Comparison of ENCODE assay signal across 29 cellular contexts in the genomic region with DNA sequence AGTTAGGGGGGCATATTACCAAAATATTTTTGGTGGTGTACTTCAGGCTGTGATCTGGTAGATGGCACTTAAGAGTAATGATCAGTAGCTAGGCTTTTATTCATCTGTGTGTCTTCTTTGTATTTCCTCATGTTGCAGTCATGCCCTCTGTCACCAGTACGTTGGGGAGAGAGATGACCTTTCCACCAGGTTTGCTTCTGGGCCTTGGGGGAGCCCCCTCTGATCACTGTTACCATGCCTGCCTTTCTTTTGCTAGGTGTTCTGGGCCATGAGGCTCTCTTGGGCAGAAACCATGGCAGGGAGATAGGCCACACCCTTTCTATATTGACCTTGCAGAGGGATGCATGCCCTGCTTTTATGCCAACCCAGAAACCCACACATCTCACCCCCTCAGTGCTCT.
"Had no signal": no experiment of that assay in that cellular context is flagged by ENCODE, and none has a peak within 500 bp of the region (broad histone marks: within the 10 kb centered on the region; RNA-seq: fewer than 3 reads in every experiment).

No MANE protein-coding gene starts in this region.

- FAIRE-seq: endometrium, frontal cortex had no signal

- H3K36me3 ChIP-seq: ascending aorta, breast epithelium, cardiac muscle cell, colonic mucosa had no signal

- H3K27me3 ChIP-seq: ascending aorta, breast epithelium, cardiac muscle cell, colonic mucosa had no signal

- DNase-seq: activated CD4-positive, alpha-beta memory T cell treated with anti-CD3 and anti-CD28 coated beads for 36 hours; activated CD4-positive, alpha-beta T cell treated with anti-CD3 and anti-CD28 coated beads for 36 hours; activated CD4-positive, alpha-beta T cell treated with anti-CD3 and anti-CD28 coated beads, Interleukin-2, amount 10 ng/mL, durations not matched to agents 24 days and 14 days; activated CD4-positive, CD25-positive, alpha-beta regulatory T cell; activated CD4-positive, CD25-positive, alpha-beta regulatory T cell treated with anti-CD3 and anti-CD28 coated beads, Interleukin-2, amount 50 U/mL, for 72 hours; activated CD8-positive, alpha-beta memory T cell treated with anti-CD3 and anti-CD28 coated beads for 24 hours; activated effector memory CD4-positive, alpha-beta T cell treated with Interleukin-2 at 50 U/mL for 16 hours; activated gamma-delta T cell treated with Interleukin-2 at 50 U/mL for 16 hours; activated naive CD4-positive, alpha-beta T cell treated with anti-CD3 and anti-CD28 coated beads, Interleukin-2, amount 50 U/mL, for 16 hours; activated naive CD4-positive, alpha-beta T cell treated with Interleukin-2 at 50 U/mL for 16 hours; activated T-cell treated with anti-CD3 and anti-CD28 coated beads, Interleukin-2, amount 50 U/mL, for 4 hours; central memory CD4-positive, alpha-beta T cell; cerebellar nuclear complex; colonic mucosa; effector CD8-positive, alpha-beta T cell; foreskin fibroblast; head of caudate nucleus; T-helper 1 cell; T-helper 17 cell had no signal

- ATAC-seq: activated CD4-positive, alpha-beta T cell treated with anti-CD3 and anti-CD28 coated beads for 36 hours; activated T-cell treated with anti-CD3 and anti-CD28 coated beads, Interleukin-2, amount 50 U/mL, for 4 hours; activated T-helper 17 cell treated with anti-CD3 and anti-CD28 coated beads, Interleukin-2, amount 50 U/mL, for 72 hours; esophagus mucosa; T-helper 17 cell had no signal

- H3K4me3 ChIP-seq: ascending aorta, breast epithelium, cardiac muscle cell, colonic mucosa had no signal

- H3K4me1 ChIP-seq: breast epithelium, colonic mucosa had no signal

- H3K27me3 Mint-ChIP-seq: activated CD4-positive, alpha-beta memory T cell treated with anti-CD3 and anti-CD28 coated beads for 36 hours; activated CD4-positive, alpha-beta T cell treated with anti-CD3 and anti-CD28 coated beads for 36 hours; activated CD4-positive, alpha-beta T cell treated with anti-CD3 and anti-CD28 coated beads, Interleukin-2, amount 10 ng/mL, durations not matched to agents 24 days and 14 days; activated naive CD8-positive, alpha-beta T cell; activated T-helper 17 cell treated with anti-CD3 and anti-CD28 coated beads, Interleukin-2, amount 50 U/mL, for 72 hours; brain; T-helper 17 cell had no signal

- H3K4me3 Mint-ChIP-seq: activated CD4-positive, alpha-beta memory T cell treated with anti-CD3 and anti-CD28 coated beads for 36 hours; activated CD4-positive, alpha-beta T cell treated with anti-CD3 and anti-CD28 coated beads for 36 hours; activated CD4-positive, alpha-beta T cell treated with anti-CD3 and anti-CD28 coated beads, Interleukin-2, amount 10 ng/mL, durations not matched to agents 24 days and 14 days; activated naive CD8-positive, alpha-beta T cell; activated T-cell treated with anti-CD3 and anti-CD28 coated beads, Interleukin-2, amount 50 U/mL, for 4 hours; activated T-helper 17 cell treated with anti-CD3 and anti-CD28 coated beads, Interleukin-2, amount 50 U/mL, for 72 hours; brain; T-helper 17 cell; T-helper 2 cell treated with Interferon-gamma antibody and Interleukin-4, amounts not matched to agents 5 μg/mL and 100 μg/mL, for 36 hours had no signal

- H3K27ac ChIP-seq: ascending aorta, breast epithelium, cardiac muscle cell, colonic mucosa had no signal

- H3K27ac Mint-ChIP-seq: activated CD4-positive, alpha-beta memory T cell treated with anti-CD3 and anti-CD28 coated beads for 36 hours; activated CD4-positive, alpha-beta T cell treated with anti-CD3 and anti-CD28 coated beads for 36 hours; activated CD4-positive, alpha-beta T cell treated with anti-CD3 and anti-CD28 coated beads, Interleukin-2, amount 10 ng/mL, durations not matched to agents 24 days and 14 days; activated naive CD8-positive, alpha-beta T cell; activated T-helper 17 cell treated with anti-CD3 and anti-CD28 coated beads, Interleukin-2, amount 50 U/mL, for 72 hours; brain; T-helper 17 cell; T-helper 2 cell treated with Interferon-gamma antibody and Interleukin-4, amounts not matched to agents 5 μg/mL and 100 μg/mL, for 36 hours had no signal

- H3K9me3 ChIP-seq: colonic mucosa had no signal

- H3K4me1 Mint-ChIP-seq: activated CD4-positive, alpha-beta T cell treated with anti-CD3 and anti-CD28 coated beads for 36 hours; activated CD4-positive, alpha-beta T cell treated with anti-CD3 and anti-CD28 coated beads, Interleukin-2, amount 10 ng/mL, durations not matched to agents 24 days and 14 days; T-helper 17 cell had no signal
